In genomic region chr12:46430340-46430948, GRCh38 we compare ENCODE assay signal across 1 cellular context.
TF ChIP-seq lines count a peak whose summit lies in the region.

No MANE protein-coding gene starts in this region.

TF ChIP-seq in GM12878, 131 proteins besides CTCF, POLR2A, EP300 and RAD21 (continued from another document):
- TF ChIP-seq MTA2 (IDR thresholded peaks at IDR 0.05; ENCODE audit: low read depth), result peak; percentile 45; the same call in 1 of the 2 replicates
- peak; percentile 12 for TF ChIP-seq MEF2B (IDR thresholded peaks at IDR 0.05; ENCODE audit: partially characterized antibody, poor library complexity, severe bottlenecking)
- no peak for TF ChIP-seq DPF2 (IDR thresholded peaks at IDR 0.05)
- TF ChIP-seq MLLT1 (IDR thresholded peaks at IDR 0.05), result no peak
- no peak for TF ChIP-seq KLF5 (IDR thresholded peaks at IDR 0.05; ENCODE audit: partially characterized antibody)
- TF ChIP-seq USF1 (IDR thresholded peaks at IDR 0.05; ENCODE audit: borderline replicate concordance, extremely low read length, insufficient read depth, low read depth, low read length), result no peak
- TF ChIP-seq REST (IDR thresholded peaks at IDR 0.05; ENCODE audit: low read depth, low read length), result no peak
- peak; percentile 27 to 59; a peak in 2 of 4 replicates for TF ChIP-seq IKZF2 (IDR thresholded peaks at IDR 0.05)
